1 cellular context compared by ENCODE assay signal in genomic region chr19:11260996-11261395, GRCh38.
TF ChIP-seq lines count a peak whose summit lies in the region.

No MANE protein-coding gene starts in this region.

TF ChIP-seq in SK-N-SH, 30 proteins besides CTCF, POLR2A, EP300 and RAD21 (continued from another document):
- TF ChIP-seq POLR2AphosphoS5 (IDR thresholded peaks at IDR 0.05; ENCODE audit: low read depth, low read length) (no peak), GATA2 (CRISPR knock-in tag; IDR thresholded peaks at IDR 0.05) (no peak), EZH2phosphoT487 (IDR thresholded peaks at IDR 0.05; ENCODE audit: borderline replicate concordance, low read depth) (no peak), RFX5 (IDR thresholded peaks at IDR 0.05; ENCODE audit: low read length) (no peak), IRF3 (IDR thresholded peaks at IDR 0.05; ENCODE audit: low read depth, low read length) (no peak), ELF1 (IDR thresholded peaks at IDR 0.05) (no peak), GABPA (IDR thresholded peaks at IDR 0.05; ENCODE audit: low read depth) (no peak), RCOR1 (IDR thresholded peaks at IDR 0.05; ENCODE audit: low read length) (no peak), USF2 (IDR thresholded peaks at IDR 0.05; ENCODE audit: borderline replicate concordance, low read depth, low read length) (no peak), RXRA (IDR thresholded peaks at IDR 0.05; ENCODE audit: borderline replicate concordance, low read depth) (no peak), FOSL2 (IDR thresholded peaks at IDR 0.05; ENCODE audit: borderline replicate concordance, low read depth) (no peak), TAF1 (IDR thresholded peaks at IDR 0.05; ENCODE audit: borderline replicate concordance, low read depth, low read length) (no peak), CHD2 (IDR thresholded peaks at IDR 0.05; ENCODE audit: low read length, partially characterized antibody) (no peak), MEF2A (IDR thresholded peaks at IDR 0.05; ENCODE audit: borderline replicate concordance, low read depth) (no peak), FOXJ3 (CRISPR knock-in tag; IDR thresholded peaks at IDR 0.05) (no peak), JUND (IDR thresholded peaks at IDR 0.05) (no peak)
